Comparison of ENCODE assay signal across 9 cellular contexts in the genomic region with DNA sequence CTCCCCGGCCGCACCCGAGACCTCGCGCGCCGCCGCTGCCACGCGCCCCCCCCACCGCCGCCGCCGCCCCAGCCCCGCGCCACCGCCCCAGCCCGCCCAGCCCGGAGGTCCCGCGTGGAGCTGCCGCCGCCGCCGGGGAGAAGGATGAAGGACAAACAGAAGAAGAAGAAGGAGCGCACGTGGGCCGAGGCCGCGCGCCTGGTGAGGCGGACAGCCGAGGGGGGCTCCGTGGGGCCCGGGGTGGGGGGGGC. TPM values are rescaled to one million over a fixed set of nuclear protein-coding genes. Genes with fewer than 3 reads are reported as not detected.
A peak's percentile ranks its signal among the peaks of the same experiment; 100 is the strongest.
DNase-seq lines count a peak whose midpoint lies in the region; ATAC-seq, FAIRE-seq and TF ChIP-seq lines count a peak whose summit lies in the region.
"Had no signal": no experiment of that assay in that cellular context is flagged by ENCODE, and none has a peak within 500 bp of the region (broad histone marks: within the 10 kb centered on the region; RNA-seq: fewer than 3 reads in every experiment).

No MANE protein-coding gene starts in this region.

- H3K4me1 ChIP-seq in CD8-positive, alpha-beta memory T cell (ENCODE audit: insufficient read depth, low read length), result peaks cover 46% of the 10 kb centered on the region
- peaks cover 74% of the 10 kb centered on the region for H3K4me1 ChIP-seq in OCI-LY3 (ENCODE audit: low read length)

- peak overlapping the region in 1 of 8 donors; percentile 97 for H3K27ac Mint-ChIP-seq in CD8-positive, alpha-beta memory T cell
- no peak overlapping the region for H3K27ac Mint-ChIP-seq in progenitor cell of endocrine pancreas

- H4K20me1 ChIP-seq in OCI-LY3 (ENCODE audit: insufficient read depth, low read length), result peaks cover 43% of the 10 kb centered on the region

- no peaks in the 10 kb centered on the region for H3K36me3 ChIP-seq in CD8-positive, alpha-beta memory T cell (ENCODE audit: insufficient read depth, low read length)
- peaks cover 22% of the 10 kb centered on the region for H3K36me3 ChIP-seq in OCI-LY3 (replicated peaks; ENCODE audit: low read depth, low read length)

- FAIRE-seq in D721Med (lab: Jason Lieb, UNC), result no peak

- peaks cover 43 to 58% (median 53%) of the 10 kb centered on the region in 3 donors for H3K4me1 Mint-ChIP-seq in CD8-positive, alpha-beta memory T cell
- peaks cover 37% of the 10 kb centered on the region for H3K4me1 Mint-ChIP-seq in progenitor cell of endocrine pancreas (ENCODE audit: low read depth)

- peak overlapping the region; percentile 83; the same call in 1 of the 2 replicates for H3K4me2 ChIP-seq in OCI-LY3 (ENCODE audit: low read length)

- CTCF ChIA-PET in CD8-positive, alpha-beta memory T cell (lab: Charles Lee), result interaction anchor here (1.1 to 1.3 kb wide), 3 partner anchors 22 to 85 kb away, joined by 3 to 4 read pairs (median 3); no protein-coding TSS in a partner anchor

- peak overlapping the region in 4 of 7 donors; percentile 93 to 98 (median 96) for H3K4me3 Mint-ChIP-seq in CD8-positive, alpha-beta memory T cell
- H3K4me3 Mint-ChIP-seq in progenitor cell of endocrine pancreas (ENCODE audit: low read depth), result peak overlapping the region; percentile 35

- POLR2A ChIA-PET in CD8-positive, alpha-beta memory T cell (lab: Charles Lee), result interaction anchor here (0.6 to 2.5 kb wide), 7 partner anchors 13 to 1363 kb away, joined by 3 to 9 read pairs (median 3); a partner anchor contains a TSS

- H3K79me2 ChIP-seq in OCI-LY3 (ENCODE audit: low read length), result peaks cover 53% of the 10 kb centered on the region

- H3K4me3 ChIP-seq in CD8-positive, alpha-beta memory T cell (ENCODE audit: low read length), result peak overlapping the region; percentile 93
- H3K4me3 ChIP-seq in OCI-LY3 (ENCODE audit: low read length), result peak overlapping the region; percentile 91
- H3K4me3 ChIP-seq in epithelial cell of proximal tubule (ENCODE audit: low read depth, low read length), result peak overlapping the region; percentile 90

- H3K9ac ChIP-seq in OCI-LY3 (ENCODE audit: low read length), result peak overlapping the region; percentile 92

- no peak for DNase-seq in CD8-positive, alpha-beta memory T cell
- no peak for DNase-seq in epithelial cell of proximal tubule (ENCODE audit: low read depth)
- no peak for DNase-seq in progenitor cell of endocrine pancreas (ENCODE audit: low spot score, unreplicated experiment)
- DNase-seq in DMS153 treated with DMSO at 0.1 percent for 48 hours (lab: John Stamatoyannopoulos, UW; ENCODE audit: unreplicated experiment), result no peak
- DNase-seq in NCI-H82 (lab: John Stamatoyannopoulos, UW), result no peak
- no peak for DNase-seq in D721Med (ENCODE audit: insufficient read length, low spot score)

- no peaks in the 10 kb centered on the region for H3K27me3 ChIP-seq in CD8-positive, alpha-beta memory T cell (ENCODE audit: insufficient read depth, low read length, poor library complexity, severe bottlenecking)
- no peaks in the 10 kb centered on the region for H3K27me3 ChIP-seq in OCI-LY3 (ENCODE audit: low read depth, low read length)

- peaks cover 0 to 9% of the 10 kb centered on the region in 2 donors for H3K27me3 Mint-ChIP-seq in CD8-positive, alpha-beta memory T cell
- H3K27me3 Mint-ChIP-seq in progenitor cell of endocrine pancreas, result no peaks in the 10 kb centered on the region

- H3K36me3 Mint-ChIP-seq in CD8-positive, alpha-beta memory T cell, result peaks cover 0 to 13% (median 0%) of the 10 kb centered on the region in 3 donors
- no peaks in the 10 kb centered on the region for H3K36me3 Mint-ChIP-seq in progenitor cell of endocrine pancreas (ENCODE audit: insufficient read depth)
- H3K36me3 Mint-ChIP-seq: immature natural killer cell had no signal

- no peak overlapping the region for H3K27ac ChIP-seq in CD8-positive, alpha-beta memory T cell (ENCODE audit: low read depth, low read length)
- peak overlapping the region; percentile 95 for H3K27ac ChIP-seq in OCI-LY3 (ENCODE audit: low read length)

- H3K9me3 ChIP-seq in CD8-positive, alpha-beta memory T cell (ENCODE audit: low read length), result no peaks in the 10 kb centered on the region
- H3K9me3 ChIP-seq in OCI-LY3 (ENCODE audit: insufficient read depth, low read length), result no peaks in the 10 kb centered on the region

- H3K9me3 Mint-ChIP-seq in CD8-positive, alpha-beta memory T cell, result no peaks in the 10 kb centered on the region
- no peaks in the 10 kb centered on the region for H3K9me3 Mint-ChIP-seq in progenitor cell of endocrine pancreas (ENCODE audit: low read depth)
- H3K9me3 Mint-ChIP-seq: immature natural killer cell had no signal

- TF ChIP-seq CTCF in OCI-LY3 (IDR thresholded peaks at IDR 0.05; ENCODE audit: low read depth, low read length) (no peak), epithelial cell of proximal tubule (conservative IDR thresholded peaks at IDR 0.05; ENCODE audit: low read depth, low read length) (no peak), progenitor cell of endocrine pancreas (IDR thresholded peaks at IDR 0.05; ENCODE audit: unreplicated experiment) (no peak), D721Med (IDR thresholded peaks at IDR 0.05; ENCODE audit: insufficient read depth, missing control alignments) (no peak)

- no peak for ATAC-seq in HG03108 (IDR thresholded peaks at IDR 0.05; ENCODE audit: unreplicated experiment)

- H2AFZ ChIP-seq in OCI-LY3 (ENCODE audit: low read depth, low read length), result no peak overlapping the region

RNA-seq across cellular contexts. Expression of a gene that starts 0.4 kb away (rescaled TPM):
- total RNA-seq in CD8-positive, alpha-beta memory T cell, result 100 to 1,000 TPM; 131 to 133 TPM
- polyA plus RNA-seq in CD8-positive, alpha-beta memory T cell, result 19.8 TPM
- total RNA-seq in epithelial cell of proximal tubule (20.7 and 34.2 TPM in 2 replicates), progenitor cell of endocrine pancreas (189 and 201 TPM in 2 replicates)
